13 cellular contexts compared by ENCODE assay signal in genomic region chr2:39093208-39093898, GRCh38. TPM values are rescaled to one million over a fixed set of nuclear protein-coding genes. Genes with fewer than 3 reads are reported as not detected.
DNase-seq lines count a peak whose midpoint lies in the region; ATAC-seq and TF ChIP-seq lines count a peak whose summit lies in the region.
"Had no signal": no experiment of that assay in that cellular context is flagged by ENCODE, and none has a peak within 500 bp of the region (broad histone marks: within the 10 kb centered on the region; RNA-seq: fewer than 3 reads in every experiment).

No MANE protein-coding gene starts in this region.

- no peaks in the 10 kb centered on the region for H3K36me3 ChIP-seq in SU-DHL-6 (ENCODE audit: low read length)
- no peaks in the 10 kb centered on the region for H3K36me3 ChIP-seq in mucosa of descending colon (ENCODE audit: low read depth)
- H3K36me3 ChIP-seq in neural progenitor cell, result no peaks in the 10 kb centered on the region
- no peaks in the 10 kb centered on the region for H3K36me3 ChIP-seq in WERI-Rb-1

- H3K27ac Mint-ChIP-seq in neural progenitor cell, result no peak overlapping the region

- no peak overlapping the region for H3K27ac ChIP-seq in SU-DHL-6 (ENCODE audit: low read depth, low read length)
- no peak overlapping the region for H3K27ac ChIP-seq in neural progenitor cell
- H3K27ac ChIP-seq in WERI-Rb-1, result no peak overlapping the region
- H3K27ac ChIP-seq: 22Rv1 had no signal

- H3K9me3 ChIP-seq in SU-DHL-6 (ENCODE audit: insufficient read depth, low read length) (no peaks in the 10 kb centered on the region), mucosa of descending colon (no peaks in the 10 kb centered on the region), neural progenitor cell (ENCODE audit: low read depth) (no peaks in the 10 kb centered on the region), WERI-Rb-1 (ENCODE audit: severe bottlenecking) (no peaks in the 10 kb centered on the region)

- peak overlapping the region; percentile 29 for H3K4me2 ChIP-seq in SU-DHL-6 (ENCODE audit: low read depth, low read length, poor library complexity, severe bottlenecking)
- no peak overlapping the region for H3K4me2 ChIP-seq in neural progenitor cell

- intact Hi-C loops in mucosa of descending colon (cut with DNase I, micrococcal nuclease), result no loop called here

- H3K79me2 ChIP-seq in SU-DHL-6 (ENCODE audit: insufficient read depth, low read length) (peaks cover 98% of the 10 kb centered on the region), neural progenitor cell (ENCODE audit: low read depth) (peaks cover 100% of the 10 kb centered on the region)

- H3K27me3 Mint-ChIP-seq in neural progenitor cell (ENCODE audit: insufficient read depth, low read depth), result no peaks in the 10 kb centered on the region

- H3F3A ChIP-seq in SU-DHL-6 (ENCODE audit: insufficient read depth), result no peaks in the 10 kb centered on the region
- H3F3A ChIP-seq in neural progenitor cell (ENCODE audit: low read depth), result no peaks in the 10 kb centered on the region

- no peaks in the 10 kb centered on the region for H3K9me2 ChIP-seq in SU-DHL-6 (replicated peaks; ENCODE audit: insufficient read depth, low read length)

- TF ChIP-seq CTCF in SU-DHL-6 (IDR thresholded peaks at IDR 0.05; ENCODE audit: insufficient read depth, low read length, poor library complexity, severe bottlenecking) (no peak), mucosa of descending colon (IDR thresholded peaks at IDR 0.05) (no peak), neural progenitor cell (IDR thresholded peaks at IDR 0.05) (no peak), WERI-Rb-1 (IDR thresholded peaks at IDR 0.05; ENCODE audit: low read depth, low read length) (no peak)

- DNase-seq in DMS53 (lab: John Stamatoyannopoulos, UW) (peak; percentile 20), DMS53 treated with DMSO at 0.1 percent for 48 hours (lab: John Stamatoyannopoulos, UW; ENCODE audit: unreplicated experiment) (no peak), mucosa of descending colon (no peak), EL (no peak), neural progenitor cell (ENCODE audit: low spot score) (no peak), WERI-Rb-1 (no peak)
- DNase-seq: activated T-cell treated with anti-CD3 and anti-CD28 coated beads for 4 hours, HCEC 1CT, NCI-H1417, T1000 had no signal

- H3K4me3 Mint-ChIP-seq in neural progenitor cell, result no peak overlapping the region

- H3K9ac ChIP-seq in SU-DHL-6 (ENCODE audit: low read length) (no peak overlapping the region), neural progenitor cell (no peak overlapping the region)

- peaks cover 23% of the 10 kb centered on the region for H3K36me3 Mint-ChIP-seq in neural progenitor cell

- H3K4me3 ChIP-seq in SU-DHL-6 (ENCODE audit: insufficient read depth, low read length, poor library complexity, severe bottlenecking) (no peak overlapping the region), mucosa of descending colon (no peak overlapping the region), neural progenitor cell (no peak overlapping the region), WERI-Rb-1 (ENCODE audit: low read depth, low read length) (no peak overlapping the region)

- ATAC-seq in HG02610 (IDR thresholded peaks at IDR 0.05; ENCODE audit: unreplicated experiment) (peak; percentile 58), mucosa of descending colon (peak; percentile 95)

- H4K20me1 ChIP-seq in SU-DHL-6 (ENCODE audit: low read depth, low read length) (no peaks in the 10 kb centered on the region; the same call in 1 of the 2 replicates), neural progenitor cell (ENCODE audit: low read depth) (peaks cover 23% of the 10 kb centered on the region)

- H3K27me3 ChIP-seq in SU-DHL-6 (ENCODE audit: low read length), result no peaks in the 10 kb centered on the region
- H3K27me3 ChIP-seq in neural progenitor cell, result no peaks in the 10 kb centered on the region
- no peaks in the 10 kb centered on the region for H3K27me3 ChIP-seq in WERI-Rb-1 (ENCODE audit: insufficient read depth, low read depth, severe bottlenecking)

- H3K4me1 ChIP-seq in mucosa of descending colon (ENCODE audit: low read depth), result peaks cover 13% of the 10 kb centered on the region
- peaks cover 14% of the 10 kb centered on the region for H3K4me1 ChIP-seq in neural progenitor cell

- no peak overlapping the region for H2AFZ ChIP-seq in SU-DHL-6 (ENCODE audit: low read depth, low read length, severe bottlenecking)
- no peak overlapping the region for H2AFZ ChIP-seq in neural progenitor cell (replicated peaks)

- H3K9me3 Mint-ChIP-seq in neural progenitor cell, result peaks cover 8% of the 10 kb centered on the region

- H3K4me1 Mint-ChIP-seq in neural progenitor cell, result no peaks in the 10 kb centered on the region

RNA-seq across cellular contexts. Expression of gene SOS1, which starts 27.5 kb away (rescaled TPM):
- total RNA-seq in mucosa of descending colon (10 to 100 TPM; 38.8 to 44.2 (median 39.8) TPM), neural progenitor cell (ENCODE audit: low replicate concordance) (26.6 and 28.5 TPM in 2 replicates)
